ENCODE assay signal across 8 cellular contexts in the genomic region with DNA sequence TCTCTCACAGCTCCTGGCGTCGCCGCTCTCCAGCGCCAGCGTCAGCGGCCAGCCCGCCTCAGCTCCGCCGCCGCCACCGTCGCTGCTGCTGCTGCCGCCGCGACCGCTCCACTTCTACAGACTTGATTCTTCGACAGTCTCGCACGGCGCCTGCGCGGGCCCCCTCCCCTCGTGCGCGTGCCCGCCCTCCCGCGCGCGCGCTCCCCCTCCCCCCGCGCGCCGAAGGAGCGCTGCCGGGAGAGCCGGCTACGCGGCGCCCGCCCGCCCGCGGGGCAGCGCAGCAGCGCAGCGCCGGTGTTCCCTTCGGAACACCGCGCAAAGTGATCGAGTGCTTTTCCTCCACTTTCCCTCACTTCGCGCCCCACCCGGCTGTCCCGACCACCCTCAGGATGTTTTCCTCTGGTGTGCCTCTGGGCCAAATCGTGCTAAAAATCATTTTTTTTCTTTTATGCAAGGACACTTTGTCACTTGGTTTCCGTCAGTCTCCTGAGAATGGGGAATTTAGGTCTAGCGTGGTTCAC. TPM values are rescaled to one million over a fixed set of nuclear protein-coding genes. Genes with fewer than 3 reads are reported as not detected.
A peak's percentile ranks its signal among the peaks of the same experiment; 100 is the strongest.
DNase-seq lines count a peak whose midpoint lies in the region; ATAC-seq and TF ChIP-seq lines count a peak whose summit lies in the region.

A gene (minus strand): TSS at position 118 of the 521 bp plus-strand sequence. CDS start 684 bp downstream, outside the sequence.

- peak; percentile 96 for DNase-seq in GM03348 (ENCODE audit: low spot score)
- peak; percentile 49 for DNase-seq in NCI-H226
- peak; percentile 81 for DNase-seq in activated CD4-positive, CD25-positive, alpha-beta regulatory T cell treated with anti-CD3 and anti-CD28 coated beads, Interleukin-2, amount 50 U/mL, for 72 hours
- peak; percentile 79 for DNase-seq in cerebellar cortex (ENCODE audit: low spot score)
- no peak for DNase-seq in kidney epithelial cell (ENCODE audit: low read depth)
- DNase-seq in stimulated activated CD4-positive, alpha-beta T cell treated with anti-CD3 and anti-CD28 coated beads, Interleukin-15, amount 100 ng/mL, for 24 hours, result peak; percentile 83

- H3K27me3 ChIP-seq in kidney epithelial cell (ENCODE audit: control insufficient read depth, insufficient read depth, low read length), result no peaks in the 10 kb centered on the region

- H3K36me3 ChIP-seq in kidney epithelial cell (ENCODE audit: control insufficient read depth, insufficient read depth, low read length), result peaks cover 5% of the 10 kb centered on the region

- peak within 1 kb of the TSS; percentile 79 for H3K4me3 ChIP-seq in kidney epithelial cell (ENCODE audit: low read depth, low read length)

- ATAC-seq in HG02973 (IDR thresholded peaks at IDR 0.05; ENCODE audit: unreplicated experiment) (peak; percentile 14), HG03378 (IDR thresholded peaks at IDR 0.05; ENCODE audit: unreplicated experiment) (no peak)

- TF ChIP-seq CTCF in kidney epithelial cell (IDR thresholded peaks at IDR 0.05; ENCODE audit: insufficient read depth, low read length, poor library complexity, severe bottlenecking), result no peak

RNA-seq across cellular contexts. Expression of the gene that starts here (rescaled TPM):
- 85.5 and 88.5 TPM in 2 replicates for total RNA-seq in kidney epithelial cell
